1 cellular context compared by ENCODE assay signal in the genomic region with DNA sequence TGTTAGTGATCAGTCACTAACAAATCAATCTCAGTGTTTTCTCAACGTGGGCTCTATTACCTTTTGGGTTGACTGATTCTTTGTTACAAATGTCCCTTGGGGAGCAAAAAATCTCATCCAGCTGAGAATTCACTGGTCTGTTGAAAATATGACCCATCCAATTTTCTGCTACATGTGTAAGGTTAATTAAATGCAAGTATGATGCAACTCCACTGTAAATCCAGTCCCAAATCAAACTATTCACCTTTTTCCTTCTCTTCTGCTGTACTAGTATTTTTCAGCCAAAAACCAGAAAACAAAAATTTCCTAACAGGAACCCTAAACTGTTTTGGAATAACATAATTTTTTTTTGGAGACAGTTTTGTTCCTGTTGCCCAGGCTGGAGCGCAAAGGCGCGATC.
TF ChIP-seq lines count a peak whose summit lies in the region.

No MANE protein-coding gene starts in this region.

TF ChIP-seq in K562, 482 proteins besides CTCF, POLR2A, EP300 and RAD21 (continues in another document):
- TF ChIP-seq CEBPG (CRISPR knock-in tag; IDR thresholded peaks at IDR 0.05) (no peak), CEBPG (tag; conservative IDR thresholded peaks at IDR 0.05 in 1 of 2, IDR thresholded peaks at IDR 0.05 in 1 of 2) (peak in 1 of 2 experiments; percentile 60; a peak in 2 of 4 replicates), CEBPB (tag; IDR thresholded peaks at IDR 0.05) (0 out of 2 replicates have a peak, but pooled peaks have one; percentile 9), ADNP (tag; IDR thresholded peaks at IDR 0.05) (no peak), PHF8 (IDR thresholded peaks at IDR 0.05; ENCODE audit: borderline replicate concordance, low read length) (no peak), ZNF589 (CRISPR knock-in tag; IDR thresholded peaks at IDR 0.05; ENCODE audit: low read depth) (no peak), ZNF217 (CRISPR knock-in tag; IDR thresholded peaks at IDR 0.05) (no peak), KLF6 (CRISPR knock-in tag; IDR thresholded peaks at IDR 0.05; ENCODE audit: borderline replicate concordance) (no peak), HDAC2 (IDR thresholded peaks at IDR 0.05) (no peak), KDM4B (IDR thresholded peaks at IDR 0.05; ENCODE audit: borderline replicate concordance in 2 of 2, low read depth in 1 of 2) (no peak), HDAC8 (tag; IDR thresholded peaks at IDR 0.05) (no peak), SMARCE1 (IDR thresholded peaks at IDR 0.05) (no peak), IFI16 (CRISPR knock-in tag; IDR thresholded peaks at IDR 0.05) (no peak), SRF (CRISPR knock-in tag; IDR thresholded peaks at IDR 0.05) (no peak)
- TF ChIP-seq, protein P1, sequence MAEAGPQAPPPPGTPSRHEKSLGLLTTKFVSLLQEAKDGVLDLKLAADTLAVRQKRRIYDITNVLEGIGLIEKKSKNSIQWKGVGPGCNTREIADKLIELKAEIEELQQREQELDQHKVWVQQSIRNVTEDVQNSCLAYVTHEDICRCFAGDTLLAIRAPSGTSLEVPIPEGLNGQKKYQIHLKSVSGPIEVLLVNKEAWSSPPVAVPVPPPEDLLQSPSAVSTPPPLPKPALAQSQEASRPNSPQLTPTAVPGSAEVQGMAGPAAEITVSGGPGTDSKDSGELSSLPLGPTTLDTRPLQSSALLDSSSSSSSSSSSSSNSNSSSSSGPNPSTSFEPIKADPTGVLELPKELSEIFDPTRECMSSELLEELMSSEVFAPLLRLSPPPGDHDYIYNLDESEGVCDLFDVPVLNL (CRISPR knock-in tag; IDR thresholded peaks at IDR 0.05; ENCODE audit: low read depth), result no peak
- TF ChIP-seq, protein P2, sequence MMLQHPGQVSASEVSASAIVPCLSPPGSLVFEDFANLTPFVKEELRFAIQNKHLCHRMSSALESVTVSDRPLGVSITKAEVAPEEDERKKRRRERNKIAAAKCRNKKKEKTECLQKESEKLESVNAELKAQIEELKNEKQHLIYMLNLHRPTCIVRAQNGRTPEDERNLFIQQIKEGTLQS (IDR thresholded peaks at IDR 0.05), result peak; percentile 45; the same call in 1 of the 2 replicates
- TF ChIP-seq, protein P2 (CRISPR knock-in tag; conservative IDR thresholded peaks at IDR 0.05), result no peak
- TF ChIP-seq, protein P3, sequence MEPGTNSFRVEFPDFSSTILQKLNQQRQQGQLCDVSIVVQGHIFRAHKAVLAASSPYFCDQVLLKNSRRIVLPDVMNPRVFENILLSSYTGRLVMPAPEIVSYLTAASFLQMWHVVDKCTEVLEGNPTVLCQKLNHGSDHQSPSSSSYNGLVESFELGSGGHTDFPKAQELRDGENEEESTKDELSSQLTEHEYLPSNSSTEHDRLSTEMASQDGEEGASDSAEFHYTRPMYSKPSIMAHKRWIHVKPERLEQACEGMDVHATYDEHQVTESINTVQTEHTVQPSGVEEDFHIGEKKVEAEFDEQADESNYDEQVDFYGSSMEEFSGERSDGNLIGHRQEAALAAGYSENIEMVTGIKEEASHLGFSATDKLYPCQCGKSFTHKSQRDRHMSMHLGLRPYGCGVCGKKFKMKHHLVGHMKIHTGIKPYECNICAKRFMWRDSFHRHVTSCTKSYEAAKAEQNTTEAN (CRISPR knock-in tag; IDR thresholded peaks at IDR 0.05), result no peak
- TF ChIP-seq, protein P4, sequence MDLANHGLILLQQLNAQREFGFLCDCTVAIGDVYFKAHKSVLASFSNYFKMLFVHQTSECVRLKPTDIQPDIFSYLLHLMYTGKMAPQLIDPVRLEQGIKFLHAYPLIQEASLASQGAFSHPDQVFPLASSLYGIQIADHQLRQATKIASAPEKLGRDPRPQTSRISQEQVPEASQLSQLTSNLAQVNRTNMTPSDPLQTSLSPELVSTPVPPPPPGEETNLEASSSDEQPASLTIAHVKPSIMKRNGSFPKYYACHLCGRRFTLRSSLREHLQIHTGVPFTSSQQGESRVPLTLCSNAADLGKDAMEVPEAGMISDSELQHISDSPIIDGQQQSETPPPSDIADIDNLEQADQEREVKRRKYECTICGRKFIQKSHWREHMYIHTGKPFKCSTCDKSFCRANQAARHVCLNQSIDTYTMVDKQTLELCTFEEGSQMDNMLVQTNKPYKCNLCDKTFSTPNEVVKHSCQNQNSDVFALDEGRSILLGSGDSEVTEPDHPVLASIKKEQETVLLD (IDR thresholded peaks at IDR 0.05), result no peak
- TF ChIP-seq, protein P5, sequence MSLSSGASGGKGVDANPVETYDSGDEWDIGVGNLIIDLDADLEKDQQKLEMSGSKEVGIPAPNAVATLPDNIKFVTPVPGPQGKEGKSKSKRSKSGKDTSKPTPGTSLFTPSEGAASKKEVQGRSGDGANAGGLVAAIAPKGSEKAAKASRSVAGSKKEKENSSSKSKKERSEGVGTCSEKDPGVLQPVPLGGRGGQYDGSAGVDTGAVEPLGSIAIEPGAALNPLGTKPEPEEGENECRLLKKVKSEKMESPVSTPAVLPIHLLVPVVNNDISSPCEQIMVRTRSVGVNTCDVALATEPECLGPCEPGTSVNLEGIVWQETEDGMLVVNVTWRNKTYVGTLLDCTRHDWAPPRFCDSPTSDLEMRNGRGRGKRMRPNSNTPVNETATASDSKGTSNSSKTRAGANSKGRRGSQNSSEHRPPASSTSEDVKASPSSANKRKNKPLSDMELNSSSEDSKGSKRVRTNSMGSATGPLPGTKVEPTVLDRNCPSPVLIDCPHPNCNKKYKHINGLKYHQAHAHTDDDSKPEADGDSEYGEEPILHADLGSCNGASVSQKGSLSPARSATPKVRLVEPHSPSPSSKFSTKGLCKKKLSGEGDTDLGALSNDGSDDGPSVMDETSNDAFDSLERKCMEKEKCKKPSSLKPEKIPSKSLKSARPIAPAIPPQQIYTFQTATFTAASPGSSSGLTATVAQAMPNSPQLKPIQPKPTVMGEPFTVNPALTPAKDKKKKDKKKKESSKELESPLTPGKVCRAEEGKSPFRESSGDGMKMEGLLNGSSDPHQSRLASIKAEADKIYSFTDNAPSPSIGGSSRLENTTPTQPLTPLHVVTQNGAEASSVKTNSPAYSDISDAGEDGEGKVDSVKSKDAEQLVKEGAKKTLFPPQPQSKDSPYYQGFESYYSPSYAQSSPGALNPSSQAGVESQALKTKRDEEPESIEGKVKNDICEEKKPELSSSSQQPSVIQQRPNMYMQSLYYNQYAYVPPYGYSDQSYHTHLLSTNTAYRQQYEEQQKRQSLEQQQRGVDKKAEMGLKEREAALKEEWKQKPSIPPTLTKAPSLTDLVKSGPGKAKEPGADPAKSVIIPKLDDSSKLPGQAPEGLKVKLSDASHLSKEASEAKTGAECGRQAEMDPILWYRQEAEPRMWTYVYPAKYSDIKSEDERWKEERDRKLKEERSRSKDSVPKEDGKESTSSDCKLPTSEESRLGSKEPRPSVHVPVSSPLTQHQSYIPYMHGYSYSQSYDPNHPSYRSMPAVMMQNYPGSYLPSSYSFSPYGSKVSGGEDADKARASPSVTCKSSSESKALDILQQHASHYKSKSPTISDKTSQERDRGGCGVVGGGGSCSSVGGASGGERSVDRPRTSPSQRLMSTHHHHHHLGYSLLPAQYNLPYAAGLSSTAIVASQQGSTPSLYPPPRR (CRISPR knock-in tag; IDR thresholded peaks at IDR 0.05; ENCODE audit: borderline replicate concordance), result no peak
- TF ChIP-seq, protein P6, sequence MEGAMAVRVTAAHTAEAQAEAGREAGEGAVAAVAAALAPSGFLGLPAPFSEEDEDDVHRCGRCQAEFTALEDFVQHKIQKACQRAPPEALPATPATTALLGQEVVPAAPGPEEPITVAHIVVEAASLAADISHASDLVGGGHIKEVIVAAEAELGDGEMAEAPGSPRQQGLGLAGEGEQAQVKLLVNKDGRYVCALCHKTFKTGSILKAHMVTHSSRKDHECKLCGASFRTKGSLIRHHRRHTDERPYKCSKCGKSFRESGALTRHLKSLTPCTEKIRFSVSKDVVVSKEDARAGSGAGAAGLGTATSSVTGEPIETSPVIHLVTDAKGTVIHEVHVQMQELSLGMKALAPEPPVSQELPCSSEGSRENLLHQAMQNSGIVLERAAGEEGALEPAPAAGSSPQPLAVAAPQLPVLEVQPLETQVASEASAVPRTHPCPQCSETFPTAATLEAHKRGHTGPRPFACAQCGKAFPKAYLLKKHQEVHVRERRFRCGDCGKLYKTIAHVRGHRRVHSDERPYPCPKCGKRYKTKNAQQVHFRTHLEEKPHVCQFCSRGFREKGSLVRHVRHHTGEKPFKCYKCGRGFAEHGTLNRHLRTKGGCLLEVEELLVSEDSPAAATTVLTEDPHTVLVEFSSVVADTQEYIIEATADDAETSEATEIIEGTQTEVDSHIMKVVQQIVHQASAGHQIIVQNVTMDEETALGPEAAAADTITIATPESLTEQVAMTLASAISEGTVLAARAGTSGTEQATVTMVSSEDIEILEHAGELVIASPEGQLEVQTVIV (CRISPR knock-in tag; IDR thresholded peaks at IDR 0.05; ENCODE audit: borderline replicate concordance), result no peak
- TF ChIP-seq, protein P7, sequence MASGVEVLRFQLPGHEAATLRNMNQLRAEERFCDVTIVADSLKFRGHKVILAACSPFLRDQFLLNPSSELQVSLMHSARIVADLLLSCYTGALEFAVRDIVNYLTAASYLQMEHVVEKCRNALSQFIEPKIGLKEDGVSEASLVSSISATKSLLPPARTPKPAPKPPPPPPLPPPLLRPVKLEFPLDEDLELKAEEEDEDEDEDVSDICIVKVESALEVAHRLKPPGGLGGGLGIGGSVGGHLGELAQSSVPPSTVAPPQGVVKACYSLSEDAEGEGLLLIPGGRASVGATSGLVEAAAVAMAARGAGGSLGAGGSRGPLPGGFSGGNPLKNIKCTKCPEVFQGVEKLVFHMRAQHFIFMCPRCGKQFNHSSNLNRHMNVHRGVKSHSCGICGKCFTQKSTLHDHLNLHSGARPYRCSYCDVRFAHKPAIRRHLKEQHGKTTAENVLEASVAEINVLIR (CRISPR knock-in tag; IDR thresholded peaks at IDR 0.05), result no peak
- TF ChIP-seq, protein P8, sequence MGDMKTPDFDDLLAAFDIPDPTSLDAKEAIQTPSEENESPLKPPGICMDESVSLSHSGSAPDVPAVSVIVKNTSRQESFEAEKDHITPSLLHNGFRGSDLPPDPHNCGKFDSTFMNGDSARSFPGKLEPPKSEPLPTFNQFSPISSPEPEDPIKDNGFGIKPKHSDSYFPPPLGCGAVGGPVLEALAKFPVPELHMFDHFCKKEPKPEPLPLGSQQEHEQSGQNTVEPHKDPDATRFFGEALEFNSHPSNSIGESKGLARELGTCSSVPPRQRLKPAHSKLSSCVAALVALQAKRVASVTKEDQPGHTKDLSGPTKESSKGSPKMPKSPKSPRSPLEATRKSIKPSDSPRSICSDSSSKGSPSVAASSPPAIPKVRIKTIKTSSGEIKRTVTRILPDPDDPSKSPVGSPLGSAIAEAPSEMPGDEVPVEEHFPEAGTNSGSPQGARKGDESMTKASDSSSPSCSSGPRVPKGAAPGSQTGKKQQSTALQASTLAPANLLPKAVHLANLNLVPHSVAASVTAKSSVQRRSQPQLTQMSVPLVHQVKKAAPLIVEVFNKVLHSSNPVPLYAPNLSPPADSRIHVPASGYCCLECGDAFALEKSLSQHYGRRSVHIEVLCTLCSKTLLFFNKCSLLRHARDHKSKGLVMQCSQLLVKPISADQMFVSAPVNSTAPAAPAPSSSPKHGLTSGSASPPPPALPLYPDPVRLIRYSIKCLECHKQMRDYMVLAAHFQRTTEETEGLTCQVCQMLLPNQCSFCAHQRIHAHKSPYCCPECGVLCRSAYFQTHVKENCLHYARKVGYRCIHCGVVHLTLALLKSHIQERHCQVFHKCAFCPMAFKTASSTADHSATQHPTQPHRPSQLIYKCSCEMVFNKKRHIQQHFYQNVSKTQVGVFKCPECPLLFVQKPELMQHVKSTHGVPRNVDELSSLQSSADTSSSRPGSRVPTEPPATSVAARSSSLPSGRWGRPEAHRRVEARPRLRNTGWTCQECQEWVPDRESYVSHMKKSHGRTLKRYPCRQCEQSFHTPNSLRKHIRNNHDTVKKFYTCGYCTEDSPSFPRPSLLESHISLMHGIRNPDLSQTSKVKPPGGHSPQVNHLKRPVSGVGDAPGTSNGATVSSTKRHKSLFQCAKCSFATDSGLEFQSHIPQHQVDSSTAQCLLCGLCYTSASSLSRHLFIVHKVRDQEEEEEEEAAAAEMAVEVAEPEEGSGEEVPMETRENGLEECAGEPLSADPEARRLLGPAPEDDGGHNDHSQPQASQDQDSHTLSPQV (IDR thresholded peaks at IDR 0.05), result no peak
- TF ChIP-seq, protein P9, sequence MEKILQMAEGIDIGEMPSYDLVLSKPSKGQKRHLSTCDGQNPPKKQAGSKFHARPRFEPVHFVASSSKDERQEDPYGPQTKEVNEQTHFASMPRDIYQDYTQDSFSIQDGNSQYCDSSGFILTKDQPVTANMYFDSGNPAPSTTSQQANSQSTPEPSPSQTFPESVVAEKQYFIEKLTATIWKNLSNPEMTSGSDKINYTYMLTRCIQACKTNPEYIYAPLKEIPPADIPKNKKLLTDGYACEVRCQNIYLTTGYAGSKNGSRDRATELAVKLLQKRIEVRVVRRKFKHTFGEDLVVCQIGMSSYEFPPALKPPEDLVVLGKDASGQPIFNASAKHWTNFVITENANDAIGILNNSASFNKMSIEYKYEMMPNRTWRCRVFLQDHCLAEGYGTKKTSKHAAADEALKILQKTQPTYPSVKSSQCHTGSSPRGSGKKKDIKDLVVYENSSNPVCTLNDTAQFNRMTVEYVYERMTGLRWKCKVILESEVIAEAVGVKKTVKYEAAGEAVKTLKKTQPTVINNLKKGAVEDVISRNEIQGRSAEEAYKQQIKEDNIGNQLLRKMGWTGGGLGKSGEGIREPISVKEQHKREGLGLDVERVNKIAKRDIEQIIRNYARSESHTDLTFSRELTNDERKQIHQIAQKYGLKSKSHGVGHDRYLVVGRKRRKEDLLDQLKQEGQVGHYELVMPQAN (IDR thresholded peaks at IDR 0.05; ENCODE audit: borderline replicate concordance), result no peak
- TF ChIP-seq, protein P10, sequence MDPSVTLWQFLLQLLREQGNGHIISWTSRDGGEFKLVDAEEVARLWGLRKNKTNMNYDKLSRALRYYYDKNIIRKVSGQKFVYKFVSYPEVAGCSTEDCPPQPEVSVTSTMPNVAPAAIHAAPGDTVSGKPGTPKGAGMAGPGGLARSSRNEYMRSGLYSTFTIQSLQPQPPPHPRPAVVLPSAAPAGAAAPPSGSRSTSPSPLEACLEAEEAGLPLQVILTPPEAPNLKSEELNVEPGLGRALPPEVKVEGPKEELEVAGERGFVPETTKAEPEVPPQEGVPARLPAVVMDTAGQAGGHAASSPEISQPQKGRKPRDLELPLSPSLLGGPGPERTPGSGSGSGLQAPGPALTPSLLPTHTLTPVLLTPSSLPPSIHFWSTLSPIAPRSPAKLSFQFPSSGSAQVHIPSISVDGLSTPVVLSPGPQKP (CRISPR knock-in tag; IDR thresholded peaks at IDR 0.05), result no peak
- TF ChIP-seq, protein P11, sequence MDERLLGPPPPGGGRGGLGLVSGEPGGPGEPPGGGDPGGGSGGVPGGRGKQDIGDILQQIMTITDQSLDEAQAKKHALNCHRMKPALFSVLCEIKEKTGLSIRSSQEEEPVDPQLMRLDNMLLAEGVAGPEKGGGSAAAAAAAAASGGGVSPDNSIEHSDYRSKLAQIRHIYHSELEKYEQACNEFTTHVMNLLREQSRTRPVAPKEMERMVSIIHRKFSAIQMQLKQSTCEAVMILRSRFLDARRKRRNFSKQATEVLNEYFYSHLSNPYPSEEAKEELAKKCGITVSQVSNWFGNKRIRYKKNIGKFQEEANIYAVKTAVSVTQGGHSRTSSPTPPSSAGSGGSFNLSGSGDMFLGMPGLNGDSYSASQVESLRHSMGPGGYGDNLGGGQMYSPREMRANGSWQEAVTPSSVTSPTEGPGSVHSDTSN (CRISPR knock-in tag; IDR thresholded peaks at IDR 0.05; ENCODE audit: low read depth), result no peak
- TF ChIP-seq, protein P11 (tag; conservative IDR thresholded peaks at IDR 0.05; ENCODE audit: low read depth), result no peak
